ENCODE assay signal across 8 cellular contexts in the genomic region with DNA sequence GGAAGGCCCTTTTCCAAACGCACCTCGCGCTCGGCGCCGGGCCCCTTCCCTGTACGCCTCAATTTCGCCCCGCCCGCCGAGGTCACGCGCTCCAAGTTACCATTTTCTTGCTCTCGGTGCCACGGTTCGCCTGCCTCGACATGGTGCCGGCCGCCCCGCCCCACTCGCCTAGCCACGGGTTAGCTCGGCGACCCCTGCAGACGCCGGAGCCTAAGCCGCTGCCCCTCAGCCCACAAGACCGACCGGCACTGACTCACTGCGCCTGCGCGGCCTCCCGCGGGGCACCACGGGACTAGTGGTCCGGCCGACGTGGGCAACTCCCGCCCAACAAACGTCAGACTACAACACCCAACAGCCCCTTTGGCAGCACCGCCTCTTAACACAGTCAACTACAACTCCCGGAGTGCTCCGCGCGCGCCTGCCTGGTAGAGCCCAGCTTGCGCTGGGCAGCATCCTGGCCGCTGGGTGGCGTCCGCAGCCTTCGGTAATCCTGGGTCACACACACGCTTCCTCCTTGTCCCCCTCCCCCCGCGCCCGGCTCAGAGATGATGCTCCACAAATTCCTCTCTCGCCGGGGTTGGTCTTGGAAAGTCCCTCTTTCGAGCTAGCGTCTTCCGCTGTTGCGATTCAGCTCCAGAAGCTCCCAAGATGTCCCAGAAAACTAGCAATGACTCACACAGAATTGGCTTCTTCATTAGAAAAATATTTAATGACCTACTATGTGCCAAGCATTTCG. TPM values are rescaled to one million over a fixed set of nuclear protein-coding genes. Genes with fewer than 3 reads are reported as not detected.
DNase-seq lines count a peak whose midpoint lies in the region; ATAC-seq lines count a peak whose summit lies in the region.

TSS of gene TRAPPC3 (minus strand) at position 250 of the 736 bp plus-strand sequence. CDS start at position 142, 108 bp downstream.

- no peaks in the 10 kb centered on the region for H3K36me3 ChIP-seq in CD4-positive, CD25-positive, alpha-beta regulatory T cell (ENCODE audit: control insufficient read depth, insufficient read depth, low read length)

- H3K36me3 Mint-ChIP-seq in CD4-positive, CD25-positive, alpha-beta regulatory T cell = no peaks in the 10 kb centered on the region

- peak; percentile 95 to 96 for ATAC-seq in CD4-positive, CD25-positive, alpha-beta regulatory T cell (ENCODE audit: low read depth in 2 of 2)
- peak; percentile 90 for ATAC-seq in GM19372 (IDR thresholded peaks at IDR 0.05; ENCODE audit: low read depth, unreplicated experiment)
- peak; percentile 76 for ATAC-seq in HG03558 (IDR thresholded peaks at IDR 0.05; ENCODE audit: extremely low read depth, unreplicated experiment)
- peak; percentile 91 for ATAC-seq in left lobe of liver

- H3K27ac ChIP-seq in CD4-positive, CD25-positive, alpha-beta regulatory T cell (ENCODE audit: insufficient read depth, low read length, poor library complexity, severe bottlenecking) = peak within 1 kb of the TSS; percentile 96

- no peaks in the 10 kb centered on the region for H3K9me3 ChIP-seq in CD4-positive, CD25-positive, alpha-beta regulatory T cell (ENCODE audit: control insufficient read depth in 2 of 2, low read length in 2 of 2)

- H3K27me3 Mint-ChIP-seq in CD4-positive, CD25-positive, alpha-beta regulatory T cell = no peaks in the 10 kb centered on the region

- no peaks in the 10 kb centered on the region for H3K27me3 ChIP-seq in CD4-positive, CD25-positive, alpha-beta regulatory T cell (ENCODE audit: control insufficient read depth, insufficient read depth, low read length)

- H3K4me3 ChIP-seq in CD4-positive, CD25-positive, alpha-beta regulatory T cell (ENCODE audit: low read depth, low read length) = peak within 1 kb of the TSS; percentile 80

- H3K4me1 Mint-ChIP-seq in CD4-positive, CD25-positive, alpha-beta regulatory T cell = peaks cover 6 to 81% (median 41%) of the 10 kb centered on the region in 4 donors

- peak within 1 kb of the TSS; percentile 97 to 99 (median 98) for H3K4me3 Mint-ChIP-seq in CD4-positive, CD25-positive, alpha-beta regulatory T cell

- H3K27ac Mint-ChIP-seq in CD4-positive, CD25-positive, alpha-beta regulatory T cell = peak within 1 kb of the TSS; percentile 98 to 100 (median 100)

- DNase-seq in CD4-positive, CD25-positive, alpha-beta regulatory T cell = peak; percentile 98 to 100 (median 99)
- DNase-seq in NCI-H748 (lab: John Stamatoyannopoulos, UW; ENCODE audit: unreplicated experiment) = peak; percentile 99
- peak; percentile 100 for DNase-seq in activated CD4-positive, alpha-beta T cell treated with anti-CD3 and anti-CD28 coated beads, Interleukin-2, amount 50 U/mL, for 1 hour
- peak; percentile 100 for DNase-seq in dedifferentiated amniotic fluid mesenchymal stem cell (ENCODE audit: extremely low spot score)
- peak; percentile 100 for DNase-seq in left lobe of liver (ENCODE audit: low spot score)
- peak; percentile 99 for DNase-seq in stimulated activated CD4-positive, alpha-beta T cell treated with anti-CD3 and anti-CD28 coated beads, Interleukin-2, amount 100 ng/mL, for 4 hours (ENCODE audit: low read depth)

- H3K9me3 Mint-ChIP-seq in CD4-positive, CD25-positive, alpha-beta regulatory T cell = peaks cover 0 to 1% (median 0%) of the 10 kb centered on the region in 7 donors

- H3K4me1 ChIP-seq in CD4-positive, CD25-positive, alpha-beta regulatory T cell (ENCODE audit: control insufficient read depth, insufficient read depth, low read length, poor library complexity, severe bottlenecking) = peaks cover 47% of the 10 kb centered on the region

RNA-seq across cellular contexts. Expression of gene TRAPPC3, which starts in this region (rescaled TPM):
- total RNA-seq in CD4-positive, CD25-positive, alpha-beta regulatory T cell = 45.6 TPM
- 100 to 1,000 TPM; 112 to 137 (median 126) TPM for polyA plus RNA-seq in CD4-positive, CD25-positive, alpha-beta regulatory T cell
- 24.8 TPM for total RNA-seq in left lobe of liver

Comparison
In these comparisons a context has a peak if more than half of its experiments do, and no peak if none do; other contexts are left out.
1. Peak in every context shown above with its lines: DNase-seq, ATAC-seq, H3K4me3 ChIP-seq and H3K27ac ChIP-seq.